24 cellular contexts compared by ENCODE assay signal in the genomic region with DNA sequence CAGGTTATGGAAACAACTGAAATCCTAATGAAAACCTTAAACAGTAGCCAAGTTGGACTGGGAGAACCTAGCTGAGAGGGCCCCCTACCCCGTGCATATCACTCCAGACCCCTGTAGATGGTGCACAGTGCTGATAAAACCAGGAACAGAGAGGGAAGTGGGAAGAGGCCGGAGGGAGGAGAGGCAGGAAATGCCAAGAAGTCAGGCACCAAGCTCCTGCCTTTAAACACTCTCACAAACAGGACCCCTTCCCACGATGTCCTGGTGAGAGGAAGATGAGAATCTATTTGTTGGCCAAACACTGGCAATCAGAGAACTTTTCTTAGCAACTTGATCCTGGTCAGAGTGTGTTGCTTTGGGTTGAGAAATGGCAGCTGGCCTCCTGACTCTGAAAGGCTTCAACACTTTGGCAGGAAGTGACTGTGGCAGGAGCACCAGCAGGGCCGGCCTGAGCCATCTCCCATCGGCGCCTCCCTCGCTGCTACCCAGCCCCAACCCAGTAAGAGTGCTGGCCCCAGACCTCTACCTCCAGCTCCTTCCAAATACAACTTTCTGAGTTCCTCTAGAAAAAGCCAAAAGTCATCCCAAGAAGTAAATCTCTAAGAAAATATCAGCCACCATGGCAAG. TPM values are rescaled to one million over a fixed set of nuclear protein-coding genes. Genes with fewer than 3 reads are reported as not detected.
DNase-seq lines count a peak whose midpoint lies in the region; ATAC-seq and TF ChIP-seq lines count a peak whose summit lies in the region.
"Had no signal": no experiment of that assay in that cellular context is flagged by ENCODE, and none has a peak within 500 bp of the region (broad histone marks: within the 10 kb centered on the region; RNA-seq: fewer than 3 reads in every experiment).

No MANE protein-coding gene starts in this region.

- POLR2A ChIA-PET in Caco-2 (lab: Charles Lee) = no interaction called here

- H3K27ac Mint-ChIP-seq in endodermal cell (no peak overlapping the region), Caco-2 (ENCODE audit: unreplicated experiment) (no peak overlapping the region)
- H3K27ac Mint-ChIP-seq: natural killer cell had no signal

- no peak overlapping the region for H3K4me3 Mint-ChIP-seq in endodermal cell
- H3K4me3 Mint-ChIP-seq in Caco-2 (ENCODE audit: unreplicated experiment) = no peak overlapping the region
- H3K4me3 Mint-ChIP-seq: natural killer cell had no signal

- no peak for TF ChIP-seq CTCF in endodermal cell (conservative IDR thresholded peaks at IDR 0.05)
- no peak for TF ChIP-seq CTCF in spleen (IDR thresholded peaks at IDR 0.05 in 8 of 11, conservative IDR thresholded peaks at IDR 0.05 in 3 of 11)
- no peak for TF ChIP-seq CTCF in sigmoid colon (IDR thresholded peaks at IDR 0.05)
- no peak for TF ChIP-seq CTCF in Caco-2 (IDR thresholded peaks at IDR 0.05; ENCODE audit: insufficient read depth in 1 of 2, low read depth in 1 of 2, low read length in 1 of 2, severe bottlenecking in 1 of 2, unreplicated experiment in 1 of 2)

- H3K36me3 Mint-ChIP-seq in endodermal cell (ENCODE audit: low read depth) (peaks cover 2% of the 10 kb centered on the region), Caco-2 (ENCODE audit: insufficient read depth, unreplicated experiment) (peaks cover 8% of the 10 kb centered on the region)
- H3K36me3 Mint-ChIP-seq: natural killer cell had no signal

- H3K27me3 Mint-ChIP-seq in endodermal cell (ENCODE audit: insufficient read depth) (peaks cover 1% of the 10 kb centered on the region), Caco-2 (ENCODE audit: insufficient read depth, unreplicated experiment) (no peaks in the 10 kb centered on the region)

- WGBS in endodermal cell (ENCODE audit: insufficient coverage in 1 of 2, insufficient read length in 1 of 2), 2 experiments = 84 to 95% methylated on average over 3 to 7 of the region's 7 CpGs
- WGBS in spleen, 5 donors = 52 to 79% (median 53%) methylated on average over 7 of the region's 7 CpGs
- 74 to 83% methylated on average over 7 of the region's 7 CpGs for WGBS in sigmoid colon, 2 donors

- no peak overlapping the region for H3K4me3 ChIP-seq in endodermal cell (ENCODE audit: low read length)
- no peak overlapping the region for H3K4me3 ChIP-seq in spleen
- no peak overlapping the region for H3K4me3 ChIP-seq in sigmoid colon
- no peak overlapping the region for H3K4me3 ChIP-seq in Caco-2 (ENCODE audit: low read depth, low read length)
- H3K4me3 ChIP-seq: dorsolateral prefrontal cortex, left ventricle myocardium inferior, Peyer's patch, tibial nerve had no signal

- BruUV-seq in Caco-2 (replicated peaks; lab: Mats Ljungman, UMichigan) = no TSS peak

- DNase-seq in cardiac septum (ENCODE audit: low spot score) (peak; percentile 22), left cardiac atrium (no peak), endodermal cell (peak; percentile 41), spleen (peak; percentile 71), posterior vena cava (ENCODE audit: low spot score) (no peak), sigmoid colon (no peak), Caco-2 (no peak)
- DNase-seq: central memory CD4-positive, alpha-beta T cell; DMS153; left ventricle myocardium inferior; natural killer cell; NCI-H1105; NCI-H1930; NCI-H69; occipital lobe; Peyer's patch; SHP77 treated with DMSO at 0.1 percent for 48 hours; small intestine; stimulated activated CD4-positive, alpha-beta T cell treated with anti-CD3 and anti-CD28 coated beads, Interleukin-1b, Interleukin-23, amount 100 ng/mL, for 48 hours; stimulated activated CD8-positive, alpha-beta memory T cell treated with anti-CD3 and anti-CD28 coated beads, Interleukin-4, amount 100 ng/mL, for 48 hours; T1000 had no signal

- no peaks in the 10 kb centered on the region for H3K27me3 ChIP-seq in endodermal cell (ENCODE audit: control insufficient read depth, insufficient read depth, low read length, poor library complexity, severe bottlenecking)
- H3K27me3 ChIP-seq in spleen (replicated peaks in 1 of 7) = peaks cover 0 to 14% (median 0%) of the 10 kb centered on the region in 7 donors
- no peaks in the 10 kb centered on the region for H3K27me3 ChIP-seq in sigmoid colon
- no peaks in the 10 kb centered on the region for H3K27me3 ChIP-seq in Caco-2 (replicated peaks; ENCODE audit: control insufficient read depth, insufficient read depth, low read length)
- H3K27me3 ChIP-seq: dorsolateral prefrontal cortex, Peyer's patch, tibial nerve had no signal

- TF ChIP-seq POLR2A in spleen (IDR thresholded peaks at IDR 0.05) = no peak
- no peak for TF ChIP-seq POLR2A in sigmoid colon (IDR thresholded peaks at IDR 0.05)

- TF ChIP-seq EP300 in sigmoid colon (IDR thresholded peaks at IDR 0.05) = no peak

- no peak for ATAC-seq in left cardiac atrium
- ATAC-seq: natural killer cell had no signal

- no peaks in the 10 kb centered on the region for H3K9me3 ChIP-seq in KOPT-K1 (ENCODE audit: insufficient read depth, low read length, poor library complexity, severe bottlenecking)
- peaks cover 4% of the 10 kb centered on the region for H3K9me3 ChIP-seq in endodermal cell (ENCODE audit: control insufficient read depth, low read length)
- H3K9me3 ChIP-seq in spleen = no peaks in the 10 kb centered on the region
- H3K9me3 ChIP-seq in sigmoid colon = no peaks in the 10 kb centered on the region
- H3K9me3 ChIP-seq in Caco-2 = no peaks in the 10 kb centered on the region
- H3K9me3 ChIP-seq: left ventricle myocardium inferior, Peyer's patch, tibial nerve had no signal

- peaks cover 36% of the 10 kb centered on the region for H3K4me1 Mint-ChIP-seq in endodermal cell
- H3K4me1 Mint-ChIP-seq in Caco-2 (ENCODE audit: low read depth, unreplicated experiment) = peaks cover 6% of the 10 kb centered on the region
- H3K4me1 Mint-ChIP-seq: natural killer cell had no signal

- CTCF ChIA-PET in Caco-2 (lab: Charles Lee) = interaction anchor here (1.0 kb wide), 1 partner anchor 23 kb away, joined by 3 read pairs; no protein-coding TSS in a partner anchor

- H3K4me1 ChIP-seq in endodermal cell (ENCODE audit: control insufficient read depth, insufficient read depth, low read length) (peaks cover 14% of the 10 kb centered on the region), spleen (peaks cover 0 to 65% (median 11%) of the 10 kb centered on the region in 6 donors), sigmoid colon (no peaks in the 10 kb centered on the region), Caco-2 (no peaks in the 10 kb centered on the region)
- H3K4me1 ChIP-seq: tibial nerve had no signal

- H3K9ac ChIP-seq in endodermal cell (ENCODE audit: extremely low read depth, low read length, poor library complexity, severe bottlenecking) = no peak overlapping the region

- intact Hi-C loops in cardiac septum (cut with DNase I) = no loop called here
- intact Hi-C loops in left cardiac atrium (cut with DNase I) = no loop called here
- intact Hi-C loops in spleen (cut with DNase I; ENCODE audit: low total_unique reads) = no loop called here
- intact Hi-C loops in posterior vena cava (cut with DNase I) = loop anchor here in 1 of 2 donors (10.0 kb wide), 1 partner anchor 1677 kb away; no protein-coding TSS in a partner anchor
- intact Hi-C loops in sigmoid colon (cut with DNase I) = no loop called here
- intact Hi-C loops in Caco-2 (cut with micrococcal nuclease; ENCODE audit: unreplicated experiment) = no loop called here

- H3K9me3 Mint-ChIP-seq in endodermal cell (peaks cover 1% of the 10 kb centered on the region), Caco-2 (ENCODE audit: unreplicated experiment) (no peaks in the 10 kb centered on the region)
- H3K9me3 Mint-ChIP-seq: natural killer cell had no signal

- H3K27ac ChIP-seq in KOPT-K1 (ENCODE audit: low read depth, low read length, poor library complexity, severe bottlenecking) = peak overlapping the region; percentile 44
- H3K27ac ChIP-seq in endodermal cell (ENCODE audit: low read depth, low read length) = no peak overlapping the region
- H3K27ac ChIP-seq in spleen = peak overlapping the region in 1 of 8 donors; percentile 59
- no peak overlapping the region for H3K27ac ChIP-seq in sigmoid colon
- H3K27ac ChIP-seq: dorsolateral prefrontal cortex, left ventricle myocardium inferior, tibial nerve had no signal

- H3K36me3 ChIP-seq in KOPT-K1 (ENCODE audit: insufficient read depth, low read length) (no peaks in the 10 kb centered on the region), endodermal cell (ENCODE audit: control insufficient read depth, insufficient read depth, low read length) (no peaks in the 10 kb centered on the region), spleen (no peaks in the 10 kb centered on the region), sigmoid colon (no peaks in the 10 kb centered on the region), Caco-2 (ENCODE audit: control insufficient read depth, insufficient read depth, low read length) (peaks cover 2% of the 10 kb centered on the region; the same call in 1 of the 2 replicates)
- H3K36me3 ChIP-seq: left ventricle myocardium inferior had no signal

RNA-seq across cellular contexts. Expression of gene GSDME, which starts 39.5 kb away (rescaled TPM):
- total RNA-seq in cardiac septum (7.5 TPM), left cardiac atrium (1 to 10 TPM; 6.4 to 8.6 TPM), endodermal cell (10 to 100 TPM in 1 of 2 donors, 1 to 10 TPM in 1; 8.9 to 17.9 TPM), spleen (1 to 10 TPM; 2.3 to 9.7 (median 4.3) TPM), posterior vena cava (10 to 100 TPM; 33.4 to 43.5 TPM), sigmoid colon (10 to 100 TPM in 3 of 4 donors, 1 to 10 TPM in 1; 7.1 to 11.9 (median 11.0) TPM), Caco-2 (2022) (32.9 and 35.2 TPM in 2 replicates)
- 12.9 TPM for polyA plus RNA-seq in endodermal cell (2013, experiment 1 of 2)
- 11.6 TPM for polyA plus RNA-seq in endodermal cell (2013, experiment 2 of 2)
- polyA plus RNA-seq in spleen (1 to 10 TPM; 2.3 to 6.0 (median 4.1) TPM), sigmoid colon (1 to 10 TPM; 1.6 to 4.2 (median 2.6) TPM)

Comparison
In these comparisons a context has a peak if more than half of its experiments do, and no peak if none do; other contexts are left out.
1. DNase-seq: peak in cardiac septum (single experiment), endodermal cell (single experiment) and spleen (single experiment); none in left cardiac atrium (single experiment), posterior vena cava (single experiment), sigmoid colon (single experiment) and Caco-2 (0 of 2).